9 cellular contexts compared by ENCODE assay signal in genomic region chr3:98034036-98034435, GRCh38. TPM values are rescaled to one million over a fixed set of nuclear protein-coding genes. Genes with fewer than 3 reads are reported as not detected.
"Had no signal": no experiment of that assay in that cellular context is flagged by ENCODE, and none has a peak within 500 bp of the region (broad histone marks: within the 10 kb centered on the region; RNA-seq: fewer than 3 reads in every experiment).

No MANE protein-coding gene starts in this region.

- H3K4me3 Mint-ChIP-seq: IgD-negative memory B cell had no signal

- H3K9me3 Mint-ChIP-seq: IgD-negative memory B cell had no signal

- H3K36me3 Mint-ChIP-seq: IgD-negative memory B cell had no signal

- H3K4me1 Mint-ChIP-seq: IgD-negative memory B cell had no signal

- DNase-seq: IMR-90, KBM-7, KG1 had no signal

- H3K4me3 ChIP-seq: K562 had no signal

- H3K27ac ChIP-seq: HL-60 had no signal

- H3K27ac Mint-ChIP-seq: IgD-negative memory B cell had no signal

RNA-seq across cellular contexts. Expression of gene GABRR3, which starts 1.1 kb away (rescaled TPM):
- total RNA-seq: HT-29, HT1080, IMR-90, K562 had no signal
- polyA plus RNA-seq: IgD-negative memory B cell, IMR-90, K562 had no signal

RNA-seq across cellular contexts. Expression of gene OR5AC2, which starts 52.9 kb away (rescaled TPM):
- total RNA-seq: HepG2, HT-29, HT1080, IMR-90, K562 had no signal
- polyA plus RNA-seq: HepG2, IgD-negative memory B cell, IMR-90, K562 had no signal
